In the genomic region with DNA sequence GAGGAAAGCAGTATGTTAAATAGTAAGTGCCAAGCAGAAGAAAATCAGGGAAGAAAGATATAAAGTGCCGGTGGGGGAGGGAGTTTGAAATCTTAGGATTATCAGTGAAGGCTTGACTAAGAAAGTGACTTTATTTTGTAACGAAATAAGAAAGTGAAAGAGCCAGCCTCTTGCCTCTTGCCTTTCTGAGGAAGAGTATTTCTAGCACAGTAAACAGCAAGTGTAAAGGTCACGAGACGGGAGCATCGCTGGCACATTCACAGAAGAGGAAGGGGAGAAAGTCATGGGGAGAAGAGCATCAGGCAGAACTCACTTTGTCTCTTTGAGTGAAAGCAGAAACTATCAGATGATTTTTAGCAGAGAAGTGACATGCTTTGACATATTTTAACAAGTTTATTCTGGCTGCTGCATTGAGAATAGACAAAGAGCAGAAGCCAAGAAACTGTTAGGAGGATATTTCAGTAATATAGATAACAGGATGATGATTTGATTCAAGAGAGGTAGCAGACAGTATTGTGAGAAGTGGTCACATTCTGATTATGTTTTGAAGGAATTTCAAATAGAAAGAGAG, we compare ENCODE assay signal across 11 cellular contexts.
DNase-seq lines count a peak whose midpoint lies in the region; ATAC-seq and TF ChIP-seq lines count a peak whose summit lies in the region.
"Had no signal": no experiment of that assay in that cellular context is flagged by ENCODE, and none has a peak within 500 bp of the region (broad histone marks: within the 10 kb centered on the region; RNA-seq: fewer than 3 reads in every experiment).

No MANE protein-coding gene starts in this region.

- H3K27me3 ChIP-seq in CD8-positive, alpha-beta memory T cell (ENCODE audit: insufficient read depth, low read length, poor library complexity, severe bottlenecking), result no peaks in the 10 kb centered on the region

- H3K4me3 ChIP-seq in coronary artery, result peak overlapping the region; percentile 15
- H3K4me3 ChIP-seq in CD8-positive, alpha-beta memory T cell (ENCODE audit: low read length), result no peak overlapping the region
- H3K4me3 ChIP-seq: A549 had no signal

- no peaks in the 10 kb centered on the region for H3K36me3 ChIP-seq in CD8-positive, alpha-beta memory T cell (ENCODE audit: insufficient read depth, low read length)

- ATAC-seq in activated CD4-positive, CD25-positive, alpha-beta regulatory T cell treated with anti-CD3 and anti-CD28 coated beads, Interleukin-2, amount 50 U/mL, for 24 hours, result peak; percentile 46 to 50
- ATAC-seq in HG02678 (IDR thresholded peaks at IDR 0.05; ENCODE audit: unreplicated experiment), result peak; percentile 65
- no peak for ATAC-seq in GM21360 (IDR thresholded peaks at IDR 0.05; ENCODE audit: unreplicated experiment)
- ATAC-seq: A549 had no signal

- no peak overlapping the region for H3K27ac Mint-ChIP-seq in chondrocyte (ENCODE audit: unreplicated experiment)
- no peak overlapping the region for H3K27ac Mint-ChIP-seq in CD8-positive, alpha-beta memory T cell
- H3K27ac Mint-ChIP-seq: progenitor cell of endocrine pancreas had no signal

- no peak for DNase-seq in activated CD4-positive, CD25-positive, alpha-beta regulatory T cell treated with anti-CD3 and anti-CD28 coated beads, Interleukin-2, amount 50 U/mL, for 72 hours
- no peak for DNase-seq in coronary artery (ENCODE audit: low spot score)
- peak; percentile 15 to 27 for DNase-seq in stimulated activated CD4-positive, alpha-beta T cell treated with anti-CD3 and anti-CD28 coated beads, Interleukin-4, amount 100 ng/mL, for 4 hours
- no peak for DNase-seq in chondrocyte (ENCODE audit: low spot score)
- DNase-seq in CD8-positive, alpha-beta memory T cell, result no peak

- peak overlapping the region; percentile 12 to 74 for H3K27ac ChIP-seq in coronary artery
- no peak overlapping the region for H3K27ac ChIP-seq in CD8-positive, alpha-beta memory T cell (ENCODE audit: low read depth, low read length)
- H3K27ac ChIP-seq: A549 had no signal

- H3K9me3 ChIP-seq in CD8-positive, alpha-beta memory T cell (ENCODE audit: low read length), result no peaks in the 10 kb centered on the region
- H3K9me3 ChIP-seq: A549 had no signal

- H3K4me1 Mint-ChIP-seq in chondrocyte (ENCODE audit: low read depth), result peaks cover 33% of the 10 kb centered on the region
- H3K4me1 Mint-ChIP-seq in CD8-positive, alpha-beta memory T cell, result peaks cover 0 to 6% (median 5%) of the 10 kb centered on the region in 3 donors

- H3K9me3 Mint-ChIP-seq in chondrocyte (ENCODE audit: low read depth), result peaks cover 2% of the 10 kb centered on the region
- peaks cover 0 to 4% (median 0%) of the 10 kb centered on the region in 5 donors for H3K9me3 Mint-ChIP-seq in CD8-positive, alpha-beta memory T cell

- H3K4me1 ChIP-seq in CD8-positive, alpha-beta memory T cell (ENCODE audit: insufficient read depth, low read length), result no peaks in the 10 kb centered on the region

- no peaks in the 10 kb centered on the region for H3K27me3 Mint-ChIP-seq in chondrocyte (ENCODE audit: low read depth)
- H3K27me3 Mint-ChIP-seq in CD8-positive, alpha-beta memory T cell, result peaks cover 0 to 6% of the 10 kb centered on the region in 2 donors
- H3K27me3 Mint-ChIP-seq: progenitor cell of endocrine pancreas; stimulated activated naive CD8-positive, alpha-beta T cell treated with anti-CD3 and anti-CD28 coated beads, Interleukin-15, Interleukin-2, amounts not matched to agents 100 ng/mL and 50 ng/mL, for 24 hours had no signal

- TF ChIP-seq CTCF in coronary artery (IDR thresholded peaks at IDR 0.05) (no peak), chondrocyte (IDR thresholded peaks at IDR 0.05) (no peak)

- POLR2A ChIA-PET in CD8-positive, alpha-beta memory T cell (lab: Charles Lee), result no interaction called here

- H3K36me3 Mint-ChIP-seq in chondrocyte (ENCODE audit: low read depth), result peaks cover 9% of the 10 kb centered on the region
- peaks cover 0 to 7% (median 6%) of the 10 kb centered on the region in 3 donors for H3K36me3 Mint-ChIP-seq in CD8-positive, alpha-beta memory T cell

- CTCF ChIA-PET in CD8-positive, alpha-beta memory T cell (lab: Charles Lee), result no interaction called here

- no peak overlapping the region for H3K4me3 Mint-ChIP-seq in chondrocyte (ENCODE audit: unreplicated experiment)
- no peak overlapping the region for H3K4me3 Mint-ChIP-seq in CD8-positive, alpha-beta memory T cell
- H3K4me3 Mint-ChIP-seq: stimulated activated naive CD8-positive, alpha-beta T cell treated with anti-CD3 and anti-CD28 coated beads, Interleukin-15, Interleukin-2, amounts not matched to agents 100 ng/mL and 50 ng/mL, for 24 hours had no signal

Comparison
In these comparisons a context has a peak if more than half of its experiments do, and no peak if none do; other contexts are left out.
1. DNase-seq: peak in stimulated activated CD4-positive, alpha-beta T cell treated with anti-CD3 and anti-CD28 coated beads, Interleukin-4, amount 100 ng/mL, for 4 hours (2 of 2); none in activated CD4-positive, CD25-positive, alpha-beta regulatory T cell treated with anti-CD3 and anti-CD28 coated beads, Interleukin-2, amount 50 U/mL, for 72 hours (single experiment), coronary artery (single experiment), chondrocyte (single experiment) and CD8-positive, alpha-beta memory T cell (0 of 5).